ENCODE assay signal across 1 cellular context in the genomic region with DNA sequence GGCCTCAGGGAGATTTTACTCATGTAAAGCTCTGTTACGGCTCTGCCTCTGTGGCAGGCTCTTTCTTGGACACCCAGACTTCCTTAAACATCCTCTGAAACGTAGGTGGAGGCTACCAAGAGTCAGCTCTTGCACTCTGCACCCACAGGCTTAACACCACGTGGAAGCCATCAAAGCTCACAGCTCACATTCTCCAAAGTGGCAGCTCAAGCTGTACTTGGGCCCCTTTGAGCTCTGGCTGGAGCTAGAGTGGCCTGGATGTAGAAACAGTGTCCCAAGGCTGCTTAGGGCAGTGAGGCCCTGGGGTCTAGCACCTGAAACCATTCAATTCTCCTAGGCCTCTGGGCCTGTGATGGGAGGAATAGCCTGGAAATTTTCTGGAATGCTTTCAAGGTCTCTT.
A peak's percentile ranks its signal among the peaks of the same experiment; 100 is the strongest.
TF ChIP-seq lines count a peak whose summit lies in the region.

No MANE protein-coding gene starts in this region.

TF ChIP-seq in HepG2, 621 proteins besides CTCF, POLR2A, EP300 and RAD21 (continued from another document):
- TF ChIP-seq, protein P1, sequence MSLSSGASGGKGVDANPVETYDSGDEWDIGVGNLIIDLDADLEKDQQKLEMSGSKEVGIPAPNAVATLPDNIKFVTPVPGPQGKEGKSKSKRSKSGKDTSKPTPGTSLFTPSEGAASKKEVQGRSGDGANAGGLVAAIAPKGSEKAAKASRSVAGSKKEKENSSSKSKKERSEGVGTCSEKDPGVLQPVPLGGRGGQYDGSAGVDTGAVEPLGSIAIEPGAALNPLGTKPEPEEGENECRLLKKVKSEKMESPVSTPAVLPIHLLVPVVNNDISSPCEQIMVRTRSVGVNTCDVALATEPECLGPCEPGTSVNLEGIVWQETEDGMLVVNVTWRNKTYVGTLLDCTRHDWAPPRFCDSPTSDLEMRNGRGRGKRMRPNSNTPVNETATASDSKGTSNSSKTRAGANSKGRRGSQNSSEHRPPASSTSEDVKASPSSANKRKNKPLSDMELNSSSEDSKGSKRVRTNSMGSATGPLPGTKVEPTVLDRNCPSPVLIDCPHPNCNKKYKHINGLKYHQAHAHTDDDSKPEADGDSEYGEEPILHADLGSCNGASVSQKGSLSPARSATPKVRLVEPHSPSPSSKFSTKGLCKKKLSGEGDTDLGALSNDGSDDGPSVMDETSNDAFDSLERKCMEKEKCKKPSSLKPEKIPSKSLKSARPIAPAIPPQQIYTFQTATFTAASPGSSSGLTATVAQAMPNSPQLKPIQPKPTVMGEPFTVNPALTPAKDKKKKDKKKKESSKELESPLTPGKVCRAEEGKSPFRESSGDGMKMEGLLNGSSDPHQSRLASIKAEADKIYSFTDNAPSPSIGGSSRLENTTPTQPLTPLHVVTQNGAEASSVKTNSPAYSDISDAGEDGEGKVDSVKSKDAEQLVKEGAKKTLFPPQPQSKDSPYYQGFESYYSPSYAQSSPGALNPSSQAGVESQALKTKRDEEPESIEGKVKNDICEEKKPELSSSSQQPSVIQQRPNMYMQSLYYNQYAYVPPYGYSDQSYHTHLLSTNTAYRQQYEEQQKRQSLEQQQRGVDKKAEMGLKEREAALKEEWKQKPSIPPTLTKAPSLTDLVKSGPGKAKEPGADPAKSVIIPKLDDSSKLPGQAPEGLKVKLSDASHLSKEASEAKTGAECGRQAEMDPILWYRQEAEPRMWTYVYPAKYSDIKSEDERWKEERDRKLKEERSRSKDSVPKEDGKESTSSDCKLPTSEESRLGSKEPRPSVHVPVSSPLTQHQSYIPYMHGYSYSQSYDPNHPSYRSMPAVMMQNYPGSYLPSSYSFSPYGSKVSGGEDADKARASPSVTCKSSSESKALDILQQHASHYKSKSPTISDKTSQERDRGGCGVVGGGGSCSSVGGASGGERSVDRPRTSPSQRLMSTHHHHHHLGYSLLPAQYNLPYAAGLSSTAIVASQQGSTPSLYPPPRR (CRISPR knock-in tag; IDR thresholded peaks at IDR 0.05; ENCODE audit: borderline replicate concordance) = no peak
- TF ChIP-seq ZNF431 (CRISPR knock-in tag; IDR thresholded peaks at IDR 0.05; ENCODE audit: borderline replicate concordance, low read depth) = no peak
- TF ChIP-seq, protein P2, sequence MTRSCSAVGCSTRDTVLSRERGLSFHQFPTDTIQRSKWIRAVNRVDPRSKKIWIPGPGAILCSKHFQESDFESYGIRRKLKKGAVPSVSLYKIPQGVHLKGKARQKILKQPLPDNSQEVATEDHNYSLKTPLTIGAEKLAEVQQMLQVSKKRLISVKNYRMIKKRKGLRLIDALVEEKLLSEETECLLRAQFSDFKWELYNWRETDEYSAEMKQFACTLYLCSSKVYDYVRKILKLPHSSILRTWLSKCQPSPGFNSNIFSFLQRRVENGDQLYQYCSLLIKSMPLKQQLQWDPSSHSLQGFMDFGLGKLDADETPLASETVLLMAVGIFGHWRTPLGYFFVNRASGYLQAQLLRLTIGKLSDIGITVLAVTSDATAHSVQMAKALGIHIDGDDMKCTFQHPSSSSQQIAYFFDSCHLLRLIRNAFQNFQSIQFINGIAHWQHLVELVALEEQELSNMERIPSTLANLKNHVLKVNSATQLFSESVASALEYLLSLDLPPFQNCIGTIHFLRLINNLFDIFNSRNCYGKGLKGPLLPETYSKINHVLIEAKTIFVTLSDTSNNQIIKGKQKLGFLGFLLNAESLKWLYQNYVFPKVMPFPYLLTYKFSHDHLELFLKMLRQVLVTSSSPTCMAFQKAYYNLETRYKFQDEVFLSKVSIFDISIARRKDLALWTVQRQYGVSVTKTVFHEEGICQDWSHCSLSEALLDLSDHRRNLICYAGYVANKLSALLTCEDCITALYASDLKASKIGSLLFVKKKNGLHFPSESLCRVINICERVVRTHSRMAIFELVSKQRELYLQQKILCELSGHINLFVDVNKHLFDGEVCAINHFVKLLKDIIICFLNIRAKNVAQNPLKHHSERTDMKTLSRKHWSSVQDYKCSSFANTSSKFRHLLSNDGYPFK (CRISPR knock-in tag; IDR thresholded peaks at IDR 0.05; ENCODE audit: borderline replicate concordance) = no peak
- TF ChIP-seq MYC (CRISPR knock-in tag; IDR thresholded peaks at IDR 0.05; ENCODE audit: borderline replicate concordance) = 0 out of 2 replicates have a peak, but pooled peaks have one; percentile 33
- TF ChIP-seq JUND (CRISPR knock-in tag; IDR thresholded peaks at IDR 0.05) = no peak
- TF ChIP-seq, protein P3, sequence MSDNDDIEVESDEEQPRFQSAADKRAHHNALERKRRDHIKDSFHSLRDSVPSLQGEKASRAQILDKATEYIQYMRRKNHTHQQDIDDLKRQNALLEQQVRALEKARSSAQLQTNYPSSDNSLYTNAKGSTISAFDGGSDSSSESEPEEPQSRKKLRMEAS (IDR thresholded peaks at IDR 0.05) = peak; percentile 49
